ENCODE assay signal across 11 cellular contexts in the genomic region with DNA sequence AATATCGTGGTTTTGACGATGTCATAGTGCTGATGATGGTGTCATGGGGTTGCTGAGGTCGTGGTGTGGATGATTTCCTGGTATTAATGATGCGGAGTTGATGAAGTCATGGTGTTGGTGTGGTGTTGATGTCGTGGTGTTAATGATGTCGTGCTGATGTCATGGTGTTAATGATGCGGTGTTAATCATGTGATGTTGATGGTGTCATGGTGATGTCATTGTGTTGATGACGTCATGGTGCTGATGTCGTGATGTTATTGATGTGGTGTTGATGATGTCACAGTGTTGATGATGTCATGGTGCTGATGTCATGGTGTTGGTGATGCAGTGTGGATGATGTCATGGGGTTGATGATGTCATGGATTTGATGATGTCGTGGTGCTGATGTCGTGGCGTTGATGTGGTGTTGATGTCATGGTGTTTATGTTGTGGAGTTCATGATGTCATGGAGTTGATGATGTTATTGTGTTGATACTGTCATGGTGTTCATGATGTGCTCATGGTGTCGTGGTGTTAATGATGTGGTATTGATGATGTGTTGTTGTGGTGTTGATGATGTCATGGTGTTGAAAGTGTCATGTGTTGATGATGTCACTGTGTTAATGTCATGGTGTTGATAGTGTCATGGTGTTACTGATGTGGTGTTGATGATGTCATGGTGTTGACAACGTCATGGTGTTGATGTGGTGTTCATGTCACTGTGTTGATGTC. TPM values are rescaled to one million over a fixed set of nuclear protein-coding genes. Genes with fewer than 3 reads are reported as not detected.
A peak's percentile ranks its signal among the peaks of the same experiment; 100 is the strongest.
DNase-seq lines count a peak whose midpoint lies in the region; ATAC-seq, FAIRE-seq and TF ChIP-seq lines count a peak whose summit lies in the region.
"Had no signal": no experiment of that assay in that cellular context is flagged by ENCODE, and none has a peak within 500 bp of the region (broad histone marks: within the 10 kb centered on the region; RNA-seq: fewer than 3 reads in every experiment).

No MANE protein-coding gene starts in this region.

- H3K79me2 ChIP-seq in PC-3 (ENCODE audit: low read length), result no peaks in the 10 kb centered on the region

- no peaks in the 10 kb centered on the region for H3K36me3 Mint-ChIP-seq in MCF 10A (ENCODE audit: insufficient read depth, unreplicated experiment)
- peaks cover 0 to 2% of the 10 kb centered on the region in 2 donors for H3K36me3 Mint-ChIP-seq in stimulated activated naive B cell treated with anti-CD40 and anti-IgM and Interleukin-4, amounts not matched to agents 10 μg/mL and 1 μg/mL and 100 μg/mL, for 72 hours

- H3K9ac ChIP-seq in PC-3 (ENCODE audit: low read length), result no peak overlapping the region

- intact Hi-C loops in MCF 10A (cut with micrococcal nuclease), result loop anchor here (10.0 kb wide), 1 partner anchor 330 kb away; no protein-coding TSS in a partner anchor
- intact Hi-C loops in breast epithelium (cut with DNase I; ENCODE audit: low total_unique reads), result no loop called here
- intact Hi-C loops in PC-3 (cut with micrococcal nuclease), result loop anchor here (5.0 kb wide), 3 partner anchors 688 to 1068 kb away; no protein-coding TSS in a partner anchor
- intact Hi-C loops in cardiac septum (cut with DNase I), result no loop called here

- H3K27me3 ChIP-seq in breast epithelium (peaks cover 0 to 36% of the 10 kb centered on the region in 2 donors), PC-3 (ENCODE audit: low read length) (peaks cover 31% of the 10 kb centered on the region), bronchial epithelial cell (ENCODE audit: control insufficient read depth, insufficient read depth, low read length) (no peaks in the 10 kb centered on the region)

- no peak overlapping the region for H3K4me3 Mint-ChIP-seq in MCF 10A (ENCODE audit: unreplicated experiment)
- no peak overlapping the region for H3K4me3 Mint-ChIP-seq in stimulated activated naive B cell treated with anti-CD40 and anti-IgM and Interleukin-4, amounts not matched to agents 10 μg/mL and 1 μg/mL and 100 μg/mL, for 72 hours

- H3K4me3 ChIP-seq in breast epithelium (no peak overlapping the region), PC-3 (ENCODE audit: low read length) (no peak overlapping the region), bronchial epithelial cell (ENCODE audit: low read depth, low read length) (no peak overlapping the region)
- H3K4me3 ChIP-seq: dorsolateral prefrontal cortex had no signal

- peaks cover 6% of the 10 kb centered on the region for H3K4me1 Mint-ChIP-seq in MCF 10A (ENCODE audit: insufficient read depth, unreplicated experiment)
- peaks cover 3 to 11% of the 10 kb centered on the region in 2 donors for H3K4me1 Mint-ChIP-seq in stimulated activated naive B cell treated with anti-CD40 and anti-IgM and Interleukin-4, amounts not matched to agents 10 μg/mL and 1 μg/mL and 100 μg/mL, for 72 hours

- H3K9me3 ChIP-seq in breast epithelium (no peaks in the 10 kb centered on the region), PC-3 (ENCODE audit: low read length) (peaks cover 11% of the 10 kb centered on the region; the same call in 1 of the 2 replicates)

- DNase-seq in MCF 10A (ENCODE audit: unreplicated experiment) (peak; percentile 31), breast epithelium (ENCODE audit: low spot score in 2 of 2) (no peak), PC-3 (peak; percentile 40), bronchial epithelial cell (ENCODE audit: low read depth) (peak; percentile 25), cardiac septum (ENCODE audit: low spot score) (no peak), retina (no peak)
- no peak for DNase-seq in stimulated activated naive B cell treated with anti-CD40 and anti-IgM and Interleukin-4, amounts not matched to agents 10 μg/mL and 1 μg/mL and 100 μg/mL, for 72 hours
- DNase-seq: dorsolateral prefrontal cortex, NCI-H1930 had no signal

- H3K27ac Mint-ChIP-seq in MCF 10A (ENCODE audit: low read depth, unreplicated experiment), result no peak overlapping the region
- H3K27ac Mint-ChIP-seq in stimulated activated naive B cell treated with anti-CD40 and anti-IgM and Interleukin-4, amounts not matched to agents 10 μg/mL and 1 μg/mL and 100 μg/mL, for 72 hours, result no peak overlapping the region

- H3K36me3 ChIP-seq in breast epithelium (no peaks in the 10 kb centered on the region), PC-3 (ENCODE audit: low read depth, low read length) (no peaks in the 10 kb centered on the region), bronchial epithelial cell (ENCODE audit: control insufficient read depth, insufficient read depth, low read length) (no peaks in the 10 kb centered on the region)

- BruUV-seq in MCF 10A (replicated peaks; lab: Mats Ljungman, UMichigan), result no TSS peak
- no TSS peak for BruUV-seq in PC-3 (replicated peaks; lab: Mats Ljungman, UMichigan)

- H3K4me2 ChIP-seq in PC-3 (ENCODE audit: low read length), result no peak overlapping the region

- H3K9me3 Mint-ChIP-seq in MCF 10A (ENCODE audit: unreplicated experiment), result no peaks in the 10 kb centered on the region
- no peaks in the 10 kb centered on the region for H3K9me3 Mint-ChIP-seq in stimulated activated naive B cell treated with anti-CD40 and anti-IgM and Interleukin-4, amounts not matched to agents 10 μg/mL and 1 μg/mL and 100 μg/mL, for 72 hours

- no peaks in the 10 kb centered on the region for H4K20me1 ChIP-seq in PC-3 (ENCODE audit: low read length)

- TF ChIP-seq POLR2A in breast epithelium (IDR thresholded peaks at IDR 0.05), result no peak

- POLR2A ChIA-PET in MCF 10A (lab: Yijun Ruan, JAX) (no interaction called here), PC-3 (lab: Charles Lee; ENCODE audit: unreplicated experiment) (no interaction called here)

- CTCF ChIA-PET in MCF 10A (lab: Yijun Ruan, JAX) (no interaction called here), PC-3 (lab: Charles Lee) (no interaction called here)

- H2AFZ ChIP-seq in PC-3 (ENCODE audit: low read length), result no peak overlapping the region

- no peaks in the 10 kb centered on the region for H3K27me3 Mint-ChIP-seq in MCF 10A (ENCODE audit: insufficient read depth, unreplicated experiment)
- peaks cover 19 to 32% of the 10 kb centered on the region in 2 donors for H3K27me3 Mint-ChIP-seq in stimulated activated naive B cell treated with anti-CD40 and anti-IgM and Interleukin-4, amounts not matched to agents 10 μg/mL and 1 μg/mL and 100 μg/mL, for 72 hours

- TF ChIP-seq CTCF in MCF 10A (IDR thresholded peaks at IDR 0.05; ENCODE audit: unreplicated experiment), result no peak
- no peak for TF ChIP-seq CTCF in breast epithelium (IDR thresholded peaks at IDR 0.05)
- no peak for TF ChIP-seq CTCF in PC-3 (conservative IDR thresholded peaks at IDR 0.05; ENCODE audit: low read depth, low read length)
- no peak for TF ChIP-seq CTCF in bronchial epithelial cell (IDR thresholded peaks at IDR 0.05; ENCODE audit: insufficient read depth, low read length, severe bottlenecking)

- peaks cover 6% of the 10 kb centered on the region for H3F3A ChIP-seq in PC-3 (ENCODE audit: low read length, unreplicated experiment)

- no peaks in the 10 kb centered on the region for H3K9me2 ChIP-seq in PC-3 (replicated peaks; ENCODE audit: low read length)

- no peak for ATAC-seq in PC-3
- peak; percentile 4 to 15 for ATAC-seq in stimulated activated naive B cell treated with anti-CD40 and anti-IgM and Interleukin-4, amounts not matched to agents 10 μg/mL and 1 μg/mL and 100 μg/mL, for 72 hours (replicated peaks)
- ATAC-seq in GM18517 (IDR thresholded peaks at IDR 0.05; ENCODE audit: unreplicated experiment), result no peak
- ATAC-seq: left lobe of liver had no signal

- no peak overlapping the region for H3K27ac ChIP-seq in breast epithelium
- H3K27ac ChIP-seq in PC-3 (ENCODE audit: low read length), result no peak overlapping the region
- H3K27ac ChIP-seq: dorsolateral prefrontal cortex had no signal

- FAIRE-seq in bronchial epithelial cell (lab: Jason Lieb, UNC), result no peak

- H3K4me1 ChIP-seq in breast epithelium (no peaks in the 10 kb centered on the region), PC-3 (ENCODE audit: insufficient read depth, low read length) (peaks cover 8% of the 10 kb centered on the region; the same call in 1 of the 2 replicates)

RNA-seq across cellular contexts. Expression of a gene that starts 48.5 kb away (rescaled TPM):
- not detected in 2 replicates for total RNA-seq in MCF 10A (2022)
- total RNA-seq in breast epithelium, result under 1 TPM; under 0.01 to 0.59 (median under 0.01) TPM
- total RNA-seq in PC-3 (2014; rRNA removed), result not detected in 2 replicates
- total RNA-seq in bronchial epithelial cell, result not detected in 2 replicates
- not detected for total RNA-seq in cardiac septum
- total RNA-seq: left lobe of liver had no signal

Comparison
In these comparisons a context has a peak if more than half of its experiments do, and no peak if none do; other contexts are left out.
1. DNase-seq: peak in MCF 10A (single experiment), PC-3 (single experiment) and bronchial epithelial cell (single experiment); none in breast epithelium (0 of 2), stimulated activated naive B cell treated with anti-CD40 and anti-IgM and Interleukin-4, amounts not matched to agents 10 μg/mL and 1 μg/mL and 100 μg/mL, for 72 hours (single experiment), cardiac septum (single experiment) and retina (single experiment).
2. intact Hi-C loops: an anchor here in MCF 10A (10.0 kb wide) and PC-3 (5.0 kb wide); none called in breast epithelium and cardiac septum.
3. ATAC-seq: peak in stimulated activated naive B cell treated with anti-CD40 and anti-IgM and Interleukin-4, amounts not matched to agents 10 μg/mL and 1 μg/mL and 100 μg/mL, for 72 hours (2 of 2); none in PC-3 (single experiment) and GM18517 (single experiment).